Comparison of ENCODE assay signal across 8 cellular contexts in the genomic region with DNA sequence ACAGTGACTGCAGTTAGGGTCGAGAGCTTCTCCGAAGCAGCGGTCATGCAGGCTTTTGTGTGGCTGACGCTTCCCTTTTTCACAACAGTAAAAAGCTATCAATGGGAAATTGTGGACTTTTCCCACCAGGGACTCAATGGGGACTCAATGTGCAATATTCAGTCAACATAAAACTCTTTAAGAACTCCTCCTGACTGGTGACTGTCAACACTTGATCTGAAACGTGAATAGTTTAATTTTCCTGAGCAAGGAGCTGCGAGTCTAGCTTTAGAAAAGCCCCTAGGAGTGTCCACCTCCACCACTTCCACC. TPM values are rescaled to one million over a fixed set of nuclear protein-coding genes. Genes with fewer than 3 reads are reported as not detected.
DNase-seq lines count a peak whose midpoint lies in the region; ATAC-seq and TF ChIP-seq lines count a peak whose summit lies in the region.

No MANE protein-coding gene starts in this region.

- no peaks in the 10 kb centered on the region for H3K9me3 Mint-ChIP-seq in central memory CD8-positive, alpha-beta T cell
- no peaks in the 10 kb centered on the region for H3K9me3 Mint-ChIP-seq in neural crest cell

- peaks cover 26% of the 10 kb centered on the region for H3K27me3 Mint-ChIP-seq in central memory CD8-positive, alpha-beta T cell
- peaks cover 23% of the 10 kb centered on the region for H3K27me3 Mint-ChIP-seq in neural crest cell (ENCODE audit: low read depth)

- H3K36me3 Mint-ChIP-seq in central memory CD8-positive, alpha-beta T cell (ENCODE audit: insufficient read depth), result peaks cover 10% of the 10 kb centered on the region
- no peaks in the 10 kb centered on the region for H3K36me3 Mint-ChIP-seq in neural crest cell (ENCODE audit: low read depth)

- H3K9me3 ChIP-seq in MG63, result no peaks in the 10 kb centered on the region

- intact Hi-C loops in sciatic nerve (cut with DNase I), result no loop called here
- intact Hi-C loops in left cardiac atrium (cut with DNase I), result no loop called here

- TF ChIP-seq CTCF in neural crest cell (conservative IDR thresholded peaks at IDR 0.05), result no peak

- H3K27ac Mint-ChIP-seq in central memory CD8-positive, alpha-beta T cell (ENCODE audit: low read depth), result peak overlapping the region; percentile 38
- H3K27ac Mint-ChIP-seq in neural crest cell (ENCODE audit: unreplicated experiment), result no peak overlapping the region

- peak overlapping the region; percentile 95 for H3K4me3 ChIP-seq in MG63

- H3K4me1 Mint-ChIP-seq in central memory CD8-positive, alpha-beta T cell, result peaks cover 14% of the 10 kb centered on the region
- H3K4me1 Mint-ChIP-seq in neural crest cell, result peaks cover 7% of the 10 kb centered on the region

- ATAC-seq in central memory CD8-positive, alpha-beta T cell (replicated peaks; ENCODE audit: extremely low read depth, poor library complexity, severe bottlenecking), result no peak
- ATAC-seq in sciatic nerve, result no peak
- ATAC-seq in left cardiac atrium, result no peak

- DNase-seq in CD1c-positive myeloid dendritic cell (ENCODE audit: extremely low spot score), result peak; percentile 50
- DNase-seq in MG63, result no peak
- DNase-seq in central memory CD8-positive, alpha-beta T cell (ENCODE audit: low spot score in 2 of 2), result no peak
- no peak for DNase-seq in neural crest cell (ENCODE audit: low read depth, low spot score)
- no peak for DNase-seq in mucosa of gallbladder (ENCODE audit: low spot score)
- DNase-seq in sciatic nerve (ENCODE audit: low spot score), result no peak
- DNase-seq in SKM-1 (lab: John Stamatoyannopoulos, UW; ENCODE audit: unreplicated experiment), result no peak
- DNase-seq in left cardiac atrium, result no peak

- H3K27me3 ChIP-seq in MG63, result no peaks in the 10 kb centered on the region

- H3K4me3 Mint-ChIP-seq in central memory CD8-positive, alpha-beta T cell, result peak overlapping the region; percentile 82
- peak overlapping the region; percentile 84 for H3K4me3 Mint-ChIP-seq in neural crest cell

- peaks cover 6% of the 10 kb centered on the region for H3K36me3 ChIP-seq in MG63

RNA-seq across cellular contexts. Expression of a gene that starts 28.7 kb away (rescaled TPM):
- 11.3 and 19.4 TPM in 2 replicates for total RNA-seq in MG63 (2014; rRNA removed; shearing (Covaris generic); ENCODE audit: low replicate concordance)
- total RNA-seq in neural crest cell (56.0 and 61.3 TPM in 2 replicates), mucosa of gallbladder (71.6 TPM), sciatic nerve (58.4 TPM), left cardiac atrium (10 to 100 TPM; 41.4 to 42.3 TPM)

RNA-seq across cellular contexts. Expression of a gene that starts 52.5 kb away (rescaled TPM):
- 2.9 and 3.6 TPM in 2 replicates for total RNA-seq in MG63 (2014; rRNA removed; shearing (Covaris generic); ENCODE audit: low replicate concordance)
- total RNA-seq in neural crest cell, result 1.5 and 1.7 TPM in 2 replicates
- total RNA-seq in mucosa of gallbladder, result 537 TPM
- 12.3 TPM for total RNA-seq in sciatic nerve
- total RNA-seq in left cardiac atrium, result under 1 TPM; 0.77 to 0.99 TPM

Comparison
In these comparisons a context has a peak if more than half of its experiments do, and no peak if none do; other contexts are left out.
1. RNA of a gene that starts 52.5 kb away (total RNA-seq): 537 TPM in mucosa of gallbladder (single experiment); 12.3 TPM in sciatic nerve (single experiment), 2.9 to 3.6 TPM in MG63, 1.5 to 1.7 TPM in neural crest cell and 0.77 to 0.99 TPM in left cardiac atrium; every median in the first group is over 10 times any median in the second.